Comparison of ENCODE assay signal across 1 cellular context in genomic region chr1:155135416-155136197, GRCh38.
A peak's percentile ranks its signal among the peaks of the same experiment; 100 is the strongest.
TF ChIP-seq lines count a peak whose summit lies in the region.

Gene SLC50A1 (plus strand): TSS chr1:155135852. CDS start chr1:155135912, 60 bp downstream.

TF ChIP-seq in HepG2, 621 proteins besides CTCF, POLR2A, EP300 and RAD21 (continued from another document and continues in another):
- TF ChIP-seq ZFP91 (CRISPR knock-in tag; IDR thresholded peaks at IDR 0.05; ENCODE audit: borderline replicate concordance), result peak; percentile 76
- 0 out of 4 replicates have a peak, but pooled peaks of 1 of the 2 experiments have one; percentile 36 for TF ChIP-seq ATF4 (CRISPR knock-in tag; IDR thresholded peaks at IDR 0.05)
- no peak for TF ChIP-seq TCF12 (IDR thresholded peaks at IDR 0.05)
- 0 out of 2 replicates have a peak, but pooled peaks have one; percentile 22 for TF ChIP-seq TCF12 (CRISPR knock-in tag; IDR thresholded peaks at IDR 0.05)
- TF ChIP-seq SRY (CRISPR knock-in tag; IDR thresholded peaks at IDR 0.05), result peak; percentile 65; the same call in 1 of the 2 replicates
- no peak for TF ChIP-seq ZNF354B (CRISPR knock-in tag; IDR thresholded peaks at IDR 0.05)
- peak; percentile 63 for TF ChIP-seq MLX (CRISPR knock-in tag; IDR thresholded peaks at IDR 0.05)
- no peak for TF ChIP-seq SIX4 (CRISPR knock-in tag; IDR thresholded peaks at IDR 0.05)
- TF ChIP-seq MTF2 (CRISPR knock-in tag; IDR thresholded peaks at IDR 0.05; ENCODE audit: borderline replicate concordance), result no peak
- TF ChIP-seq GTF3A (CRISPR knock-in tag; conservative IDR thresholded peaks at IDR 0.05), result peak; percentile 88; the same call in 1 of the 2 replicates
- TF ChIP-seq CREM (IDR thresholded peaks at IDR 0.05), result no peak; the same call in 1 of the 2 replicates
- TF ChIP-seq CREM (CRISPR knock-in tag; IDR thresholded peaks at IDR 0.05), result no peak
- peak; percentile 87 for TF ChIP-seq ZNF337 (CRISPR knock-in tag; IDR thresholded peaks at IDR 0.05; ENCODE audit: borderline replicate concordance, low read depth)
- TF ChIP-seq ZNF264 (CRISPR knock-in tag; IDR thresholded peaks at IDR 0.05), result peak; percentile 62; the same call in 1 of the 2 replicates
- no peak for TF ChIP-seq ZBTB38 (CRISPR knock-in tag; IDR thresholded peaks at IDR 0.05)
- TF ChIP-seq TOE1 (CRISPR knock-in tag; IDR thresholded peaks at IDR 0.05), result no peak
- no peak for TF ChIP-seq NCOA5 (CRISPR knock-in tag; IDR thresholded peaks at IDR 0.05)
- no peak for TF ChIP-seq ZKSCAN5 (CRISPR knock-in tag; IDR thresholded peaks at IDR 0.05)
- no peak for TF ChIP-seq KMT2A (CRISPR knock-in tag; IDR thresholded peaks at IDR 0.05)
- TF ChIP-seq ZNF710 (CRISPR knock-in tag; IDR thresholded peaks at IDR 0.05; ENCODE audit: borderline replicate concordance), result peak; percentile 76; the same call in 1 of the 2 replicates
- TF ChIP-seq ZBTB20 (CRISPR knock-in tag; IDR thresholded peaks at IDR 0.05; ENCODE audit: borderline replicate concordance, low read depth), result peak; percentile 62
- no peak for TF ChIP-seq TBL1XR1 (IDR thresholded peaks at IDR 0.05; ENCODE audit: borderline replicate concordance, low read length, partially characterized antibody)
- TF ChIP-seq FIP1L1 (IDR thresholded peaks at IDR 0.05; ENCODE audit: borderline replicate concordance, insufficient read depth, low read depth, low read length), result peak; percentile 87; the same call in 1 of the 2 replicates
- no peak for TF ChIP-seq ZNF704 (CRISPR knock-in tag; IDR thresholded peaks at IDR 0.05; ENCODE audit: borderline replicate concordance)
- no peak for TF ChIP-seq ZNF513 (CRISPR knock-in tag; conservative IDR thresholded peaks at IDR 0.05)
- TF ChIP-seq ZNF501 (CRISPR knock-in tag; IDR thresholded peaks at IDR 0.05), result peak; percentile 87
- TF ChIP-seq ZNF570 (CRISPR knock-in tag; IDR thresholded peaks at IDR 0.05; ENCODE audit: borderline replicate concordance), result peak; percentile 66
- 0 out of 2 replicates have a peak, but pooled peaks have one; percentile 18 for TF ChIP-seq GATA4 (IDR thresholded peaks at IDR 0.05; ENCODE audit: borderline replicate concordance, low read depth)
- TF ChIP-seq ASH2L (IDR thresholded peaks at IDR 0.05; ENCODE audit: insufficient read length, low read depth, low read length), result peak; percentile 65
- TF ChIP-seq MBD4 (IDR thresholded peaks at IDR 0.05; ENCODE audit: borderline replicate concordance, low read length), result no peak
- TF ChIP-seq STAT5B (CRISPR knock-in tag; IDR thresholded peaks at IDR 0.05), result no peak
- TF ChIP-seq ZMYM4 (CRISPR knock-in tag; IDR thresholded peaks at IDR 0.05), result peak; percentile 39; the same call in 1 of the 2 replicates
- TF ChIP-seq E2F1 (CRISPR knock-in tag; IDR thresholded peaks at IDR 0.05), result peak; percentile 38; the same call in 1 of the 2 replicates
- TF ChIP-seq MTERF4 (CRISPR knock-in tag; IDR thresholded peaks at IDR 0.05), result no peak
- TF ChIP-seq ZNF737 (CRISPR knock-in tag; IDR thresholded peaks at IDR 0.05; ENCODE audit: borderline replicate concordance), result no peak
- peak; percentile 67; the same call in 1 of the 2 replicates for TF ChIP-seq ZNF709 (CRISPR knock-in tag; IDR thresholded peaks at IDR 0.05)
- no peak for TF ChIP-seq ZUFSP (CRISPR knock-in tag; IDR thresholded peaks at IDR 0.05; ENCODE audit: borderline replicate concordance)
- peak; percentile 75; the same call in 1 of the 2 replicates for TF ChIP-seq ZNF800 (CRISPR knock-in tag; IDR thresholded peaks at IDR 0.05)
- TF ChIP-seq ZNF646 (CRISPR knock-in tag; IDR thresholded peaks at IDR 0.05), result no peak
